2 cellular contexts compared by ENCODE assay signal in genomic region chr14:102394717-102395378, GRCh38.
TF ChIP-seq lines count a peak whose summit lies in the region.

No MANE protein-coding gene starts in this region.

TF ChIP-seq in HepG2, 621 proteins besides CTCF, POLR2A, EP300 and RAD21:
- TF ChIP-seq RBAK (CRISPR knock-in tag; IDR thresholded peaks at IDR 0.05), result peak; percentile 73; the same call in 1 of the 2 replicates
- no peak for TF ChIP-seq ZNF816 (CRISPR knock-in tag; IDR thresholded peaks at IDR 0.05; ENCODE audit: borderline replicate concordance)
- no peak for TF ChIP-seq PHF5A (CRISPR knock-in tag; IDR thresholded peaks at IDR 0.05; ENCODE audit: low read depth, unreplicated experiment)
- no peak for TF ChIP-seq NPAS2 (CRISPR knock-in tag; IDR thresholded peaks at IDR 0.05; ENCODE audit: borderline replicate concordance)
- TF ChIP-seq ATF6 (CRISPR knock-in tag; conservative IDR thresholded peaks at IDR 0.05), result no peak
- peak; percentile 53; the same call in 1 of the 2 replicates for TF ChIP-seq CEBPB (IDR thresholded peaks at IDR 0.05; ENCODE audit: borderline replicate concordance, low read depth, low read length)
- no peak for TF ChIP-seq HNRNPH1 (optimal IDR thresholded peaks at IDR 0.05; ENCODE audit: low read depth, low read length)
- TF ChIP-seq ZBTB33 (CRISPR knock-in tag; IDR thresholded peaks at IDR 0.05), result peak; percentile 83
- TF ChIP-seq ZNF34 (CRISPR knock-in tag; IDR thresholded peaks at IDR 0.05; ENCODE audit: borderline replicate concordance), result no peak
- TF ChIP-seq ZBTB38 (CRISPR knock-in tag; IDR thresholded peaks at IDR 0.05), result 0 out of 2 replicates have a peak, but pooled peaks have one; percentile 31
- no peak for TF ChIP-seq DMAP1 (CRISPR knock-in tag; IDR thresholded peaks at IDR 0.05)
- no peak for TF ChIP-seq SUZ12 (IDR thresholded peaks at IDR 0.05; ENCODE audit: low read depth, low read length)
- TF ChIP-seq HOXD1 (CRISPR knock-in tag; IDR thresholded peaks at IDR 0.05), result no peak
TF ChIP-seq in HepG2: peak in this region for 4.

TF ChIP-seq in WTC11, 78 proteins besides CTCF, POLR2A, EP300 and RAD21:
- no peak for TF ChIP-seq ZNF671 (CRISPR knock-in tag; IDR thresholded peaks at IDR 0.05)
- TF ChIP-seq CREM (CRISPR knock-in tag; IDR thresholded peaks at IDR 0.05), result no peak
- TF ChIP-seq ZNF317 (CRISPR knock-in tag; IDR thresholded peaks at IDR 0.05; ENCODE audit: borderline replicate concordance, low read depth), result no peak
- no peak for TF ChIP-seq E2F1 (CRISPR knock-in tag; IDR thresholded peaks at IDR 0.05)
- no peak for TF ChIP-seq EMX1 (CRISPR knock-in tag; IDR thresholded peaks at IDR 0.05)
- TF ChIP-seq NR2C2 (CRISPR knock-in tag; IDR thresholded peaks at IDR 0.05), result no peak
- no peak for TF ChIP-seq AR (CRISPR knock-in tag; IDR thresholded peaks at IDR 0.05)
- TF ChIP-seq MAX (CRISPR knock-in tag; IDR thresholded peaks at IDR 0.05), result no peak
- no peak for TF ChIP-seq ZBTB43 (CRISPR knock-in tag; IDR thresholded peaks at IDR 0.05)
- TF ChIP-seq AFF4 (CRISPR knock-in tag; IDR thresholded peaks at IDR 0.05; ENCODE audit: borderline replicate concordance), result no peak
- TF ChIP-seq ZNF219 (CRISPR knock-in tag; IDR thresholded peaks at IDR 0.05; ENCODE audit: borderline replicate concordance), result no peak
- no peak for TF ChIP-seq ZNF396 (CRISPR knock-in tag; IDR thresholded peaks at IDR 0.05; ENCODE audit: borderline replicate concordance)
- TF ChIP-seq NFYB (CRISPR knock-in tag; conservative IDR thresholded peaks at IDR 0.05; ENCODE audit: low read depth), result no peak
